In the genomic region with DNA sequence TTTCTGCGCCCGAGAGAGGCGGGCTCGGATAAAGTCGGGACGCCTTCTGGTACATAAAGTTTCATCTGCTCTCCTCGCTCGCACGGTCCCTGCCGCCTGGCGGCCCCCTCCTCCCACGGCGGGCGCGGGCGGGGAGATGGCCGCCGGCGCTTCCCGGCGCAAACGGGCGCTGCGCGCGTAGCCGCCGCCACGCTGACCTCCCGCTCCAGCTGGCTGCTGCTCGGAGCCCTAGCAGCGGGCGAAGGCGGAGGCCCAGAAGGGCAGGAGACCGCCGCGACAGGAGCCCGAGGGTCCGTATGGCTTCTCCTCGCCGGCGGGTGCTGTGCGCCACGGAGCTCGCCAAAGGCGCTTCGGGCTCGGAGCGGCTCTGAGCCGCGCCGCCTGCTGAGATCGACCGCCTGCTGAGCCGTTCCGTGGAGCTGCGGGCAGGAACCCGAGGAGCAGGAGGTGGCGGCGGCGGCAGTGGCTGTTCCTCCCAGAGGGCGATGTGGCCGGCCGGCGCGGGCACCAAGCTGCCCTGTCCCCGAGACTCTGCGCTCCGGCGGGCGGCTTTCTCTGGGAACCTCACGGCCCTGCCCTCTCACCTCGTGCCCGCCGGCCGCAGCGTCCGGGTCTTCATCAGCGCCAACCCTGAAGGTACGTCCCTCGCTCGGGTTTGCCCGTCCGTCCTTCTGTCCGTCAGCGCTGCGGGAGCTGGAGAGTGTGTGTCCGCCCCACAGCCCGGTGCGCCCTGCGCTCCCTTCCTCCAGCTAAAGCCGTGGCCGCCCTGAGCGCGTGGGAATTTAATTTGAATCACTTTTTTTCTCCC, we compare ENCODE assay signal across 10 cellular contexts. TPM values are rescaled to one million over a fixed set of nuclear protein-coding genes. Genes with fewer than 3 reads are reported as not detected.
DNase-seq lines count a peak whose midpoint lies in the region; ATAC-seq and TF ChIP-seq lines count a peak whose summit lies in the region.
"Had no signal": no experiment of that assay in that cellular context is flagged by ENCODE, and none has a peak within 500 bp of the region (broad histone marks: within the 10 kb centered on the region; RNA-seq: fewer than 3 reads in every experiment).

A gene with protein sequence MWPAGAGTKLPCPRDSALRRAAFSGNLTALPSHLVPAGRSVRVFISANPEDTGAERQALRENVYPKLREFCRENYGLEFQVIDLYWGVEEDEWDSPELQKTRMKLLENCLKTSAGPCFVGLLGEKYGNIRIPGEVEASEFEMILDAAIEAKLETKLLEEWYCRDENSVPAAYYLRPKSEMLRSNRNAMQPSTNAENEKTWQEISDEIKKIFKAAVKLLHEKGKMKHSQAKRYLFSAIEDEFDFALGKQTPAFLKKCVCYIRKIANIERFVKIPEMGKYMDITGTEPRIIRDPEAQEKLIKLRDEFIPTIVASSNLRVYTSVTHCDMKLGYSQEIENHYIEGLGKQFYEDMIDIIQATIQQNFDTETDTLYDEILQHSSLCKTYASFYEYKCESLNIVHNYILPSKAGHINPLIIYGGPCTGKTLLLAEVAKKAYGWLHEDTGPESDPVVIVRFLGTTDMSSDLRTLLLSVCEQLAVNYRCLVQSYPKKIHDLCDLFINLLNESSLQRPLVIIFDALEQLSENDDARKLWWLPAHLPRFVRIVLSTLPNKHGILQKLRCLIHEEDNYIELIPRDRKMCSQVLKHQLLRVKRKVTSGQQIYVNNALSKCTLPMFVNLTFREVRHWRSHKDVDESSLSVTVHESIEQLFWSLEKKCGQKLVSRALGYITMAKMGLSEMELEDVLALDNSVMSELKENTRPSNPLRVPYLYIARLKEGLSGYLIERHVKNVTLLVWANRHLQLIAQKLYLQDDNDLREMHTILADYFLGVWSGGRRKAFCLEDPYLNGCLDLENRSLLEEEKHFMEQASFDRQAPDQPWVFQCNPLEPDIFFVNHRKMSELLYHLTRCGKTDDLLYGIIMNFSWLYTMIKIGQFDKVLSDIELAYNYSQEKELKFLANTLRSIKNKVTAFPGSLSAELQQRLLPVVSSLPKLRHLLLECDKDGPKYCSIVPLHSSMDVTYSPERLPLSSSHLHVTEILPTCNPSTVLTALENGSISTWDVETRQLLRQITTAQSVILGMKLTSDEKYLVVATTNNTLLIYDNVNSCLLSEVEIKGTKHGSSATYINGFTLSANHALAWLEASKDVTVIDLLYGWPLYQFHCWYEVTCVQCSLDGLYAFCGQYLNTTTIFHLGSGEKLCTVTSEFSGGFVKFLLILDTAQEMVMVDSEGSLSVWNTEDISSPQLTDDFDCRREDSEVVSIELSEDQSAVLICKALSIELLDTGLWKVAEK (N-terminal part only) (plus strand): TSS at position 161 of the 808 bp plus-strand sequence. CDS start 325 bp downstream, at position 486.

- H3K4me3 Mint-ChIP-seq in osteocyte (ENCODE audit: unreplicated experiment), result peak within 1 kb of the TSS; percentile 55
- H3K4me3 Mint-ChIP-seq: effector memory CD8-positive, alpha-beta T cell had no signal

- H3K9me3 ChIP-seq in HAP-1, result no peaks in the 10 kb centered on the region

- no peaks in the 10 kb centered on the region for H3K27me3 ChIP-seq in HAP-1 (ENCODE audit: low read depth)

- peak; percentile 18 for DNase-seq in GM03348 (ENCODE audit: low spot score)
- DNase-seq in SK-N-DZ (ENCODE audit: low spot score), result peak; percentile 51
- no peak for DNase-seq in left cardiac atrium
- DNase-seq in osteocyte (ENCODE audit: extremely low spot score, unreplicated experiment), result no peak
- no peak for DNase-seq in NCI-H2081 treated with DMSO at 0.1 percent for 48 hours (lab: John Stamatoyannopoulos, UW)
- no peak for DNase-seq in HAP-1 (ENCODE audit: low spot score in 2 of 2)
- DNase-seq: effector memory CD8-positive, alpha-beta T cell had no signal

- no peaks in the 10 kb centered on the region for H3K9me3 Mint-ChIP-seq in osteocyte (ENCODE audit: unreplicated experiment)
- H3K9me3 Mint-ChIP-seq: effector memory CD8-positive, alpha-beta T cell had no signal

- intact Hi-C loops in left cardiac atrium (cut with DNase I), result no loop called here

- peaks cover 52% of the 10 kb centered on the region for H3K27me3 Mint-ChIP-seq in osteocyte (ENCODE audit: unreplicated experiment)

- H3K4me1 Mint-ChIP-seq in osteocyte (ENCODE audit: unreplicated experiment), result peaks cover 3% of the 10 kb centered on the region

- TF ChIP-seq CTCF in osteocyte (IDR thresholded peaks at IDR 0.05), result no peak

- peak; percentile 49 to 62 for ATAC-seq in left cardiac atrium
- ATAC-seq in HG03469 (IDR thresholded peaks at IDR 0.05; ENCODE audit: unreplicated experiment), result no peak
- ATAC-seq in HG03159 (IDR thresholded peaks at IDR 0.05; ENCODE audit: unreplicated experiment), result no peak
- ATAC-seq: effector memory CD8-positive, alpha-beta T cell had no signal

- H3K36me3 ChIP-seq in HAP-1 (replicated peaks), result no peaks in the 10 kb centered on the region

- H3K4me1 ChIP-seq in HAP-1, result no peaks in the 10 kb centered on the region

- no peak within 1 kb of the TSS for H3K27ac Mint-ChIP-seq in osteocyte (ENCODE audit: unreplicated experiment)
- H3K27ac Mint-ChIP-seq: effector memory CD8-positive, alpha-beta T cell had no signal

- no peak within 1 kb of the TSS for H3K4me3 ChIP-seq in HAP-1

- in situ Hi-C loops in HAP-1 (cut with MboI; ENCODE audit: low sequenced_read_pairs), result no loop called here

- H3K36me3 Mint-ChIP-seq in osteocyte (ENCODE audit: unreplicated experiment), result no peaks in the 10 kb centered on the region

RNA-seq across cellular contexts. Expression of the gene that starts here (rescaled TPM):
- 2.0 and 2.1 TPM in 2 replicates for polyA plus RNA-seq in SK-N-DZ (2014; cell fraction: cytosol; rRNA removed)
- 2.1 and 2.5 TPM in 2 replicates for polyA plus RNA-seq in SK-N-DZ (2014; cell fraction: nucleus; rRNA removed)
- total RNA-seq in left cardiac atrium (1 to 10 TPM; 1.1 to 1.6 TPM), osteocyte (not detected in 2 replicates)
- total RNA-seq: myocyte had no signal

Comparison
In these comparisons a context has a peak if more than half of its experiments do, and no peak if none do; other contexts are left out.
1. DNase-seq: peak in GM03348 (single experiment) and SK-N-DZ (single experiment); none in left cardiac atrium (single experiment), osteocyte (single experiment), NCI-H2081 treated with DMSO at 0.1 percent for 48 hours (single experiment) and HAP-1 (0 of 2).
2. ATAC-seq: peak in left cardiac atrium (2 of 2); none in HG03469 (single experiment) and HG03159 (single experiment).